Comparison of ENCODE assay signal across 25 cellular contexts in the genomic region with DNA sequence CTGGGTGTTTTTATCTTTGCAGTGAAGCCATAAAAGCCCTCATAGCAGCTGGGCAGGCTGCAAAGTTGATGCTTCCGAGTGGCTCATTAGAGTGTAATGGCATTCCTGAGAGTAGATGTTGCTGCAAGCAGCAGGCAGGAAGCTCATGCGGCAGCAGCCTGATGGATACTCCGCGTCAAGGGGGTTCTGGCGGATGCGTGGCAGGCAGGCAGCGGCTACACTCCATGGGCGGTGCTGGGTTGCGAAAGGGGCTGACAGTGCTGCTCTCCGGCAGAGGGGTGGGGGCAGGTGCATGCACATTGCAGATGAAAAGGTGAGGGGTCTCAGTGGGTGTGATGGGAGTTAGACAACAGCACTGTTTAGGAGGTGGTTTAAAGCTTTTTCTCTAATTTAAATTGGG.
"Had no signal": no experiment of that assay in that cellular context is flagged by ENCODE, and none has a peak within 500 bp of the region (broad histone marks: within the 10 kb centered on the region; RNA-seq: fewer than 3 reads in every experiment).

No MANE protein-coding gene starts in this region.

- H3K9ac ChIP-seq: KMS-11 had no signal

- H3K27ac ChIP-seq: breast epithelium, KMS-11, Peyer's patch had no signal

- H3K9me3 Mint-ChIP-seq: activated naive CD4-positive, alpha-beta T cell treated with anti-CD3 and anti-CD28 coated beads, Interleukin-2, amount 50 U/mL, for 24 hours; activated T-cell treated with anti-CD3 and anti-CD28 coated beads, Interleukin-2, amount 50 U/mL, for 24 hours; activated T-helper 1 cell treated with anti-CD3 and anti-CD28 coated beads, Interleukin-12 subunit alpha, Interleukin-12 subunit beta, Interleukin-2, Interleukin-4 antibody, amounts not matched to agents 30 ng/mL and 10 ng/mL and 1 ng/mL, durations not matched to agents 14 hours and 24 hours and 36 hours had no signal

- H3K4me1 Mint-ChIP-seq: activated naive CD4-positive, alpha-beta T cell treated with anti-CD3 and anti-CD28 coated beads, Interleukin-2, amount 50 U/mL, for 24 hours; T-helper 17 cell; WTC11 had no signal

- H3K27ac Mint-ChIP-seq: activated CD8-positive, alpha-beta T cell treated with anti-CD3 and anti-CD28 coated beads, Interleukin-2, amount 10 ng/mL, durations not matched to agents 7 days and 5 days; activated naive CD4-positive, alpha-beta T cell treated with anti-CD3 and anti-CD28 coated beads, Interleukin-2, amount 50 U/mL, for 24 hours; activated T-cell treated with anti-CD3 and anti-CD28 coated beads, Interleukin-2, amount 50 U/mL, for 24 hours; activated T-helper 1 cell treated with anti-CD3 and anti-CD28 coated beads, Interleukin-12 subunit alpha, Interleukin-12 subunit beta, Interleukin-2, Interleukin-4 antibody, amounts not matched to agents 30 ng/mL and 10 ng/mL and 1 ng/mL, durations not matched to agents 14 hours and 24 hours and 36 hours; T-helper 17 cell; WTC11 had no signal

- H3K4me1 ChIP-seq: breast epithelium, Peyer's patch had no signal

- H3K4me2 ChIP-seq: KMS-11 had no signal

- H3K36me3 Mint-ChIP-seq: activated naive CD4-positive, alpha-beta T cell treated with anti-CD3 and anti-CD28 coated beads, Interleukin-2, amount 50 U/mL, for 24 hours had no signal

- DNase-seq: activated CD4-positive, alpha-beta T cell treated with anti-CD3 and anti-CD28 coated beads for 48 hours; activated CD4-positive, alpha-beta T cell treated with anti-CD3 and anti-CD28 coated beads, Interleukin-2, amount 50 U/mL, for 4 hours; activated CD4-positive, CD25-positive, alpha-beta regulatory T cell treated with anti-CD3 and anti-CD28 coated beads, Interleukin-2, amount 50 U/mL, for 72 hours; activated CD8-positive, alpha-beta T cell treated with anti-CD3 and anti-CD28 coated beads, Interleukin-2, amount 10 ng/mL, durations not matched to agents 7 days and 5 days; activated effector memory CD4-positive, alpha-beta T cell treated with Interleukin-2 at 50 U/mL for 16 hours; activated naive CD4-positive, alpha-beta T cell; activated T-cell treated with anti-CD3 and anti-CD28 coated beads, Interleukin-2, amount 50 U/mL, for 24 hours; aorta; caudate nucleus; NCI-H1092; NCI-H1417 treated with DMSO at 0.1 percent for 48 hours; NCI-H1694; NCI-H2029; NCI-H2107; NCI-H510A treated with DMSO at 0.1 percent for 48 hours; NCI-H69; Peyer's patch; SHP77 treated with DMSO at 0.1 percent for 48 hours; T-helper 17 cell; T-helper 9 cell had no signal

- H3K9me3 ChIP-seq: breast epithelium, Peyer's patch had no signal

- H3K4me3 Mint-ChIP-seq: activated CD8-positive, alpha-beta T cell treated with anti-CD3 and anti-CD28 coated beads, Interleukin-2, amount 10 ng/mL, durations not matched to agents 7 days and 5 days; activated naive CD4-positive, alpha-beta T cell treated with anti-CD3 and anti-CD28 coated beads, Interleukin-2, amount 50 U/mL, for 24 hours; activated T-cell treated with anti-CD3 and anti-CD28 coated beads, Interleukin-2, amount 50 U/mL, for 24 hours; activated T-helper 1 cell treated with anti-CD3 and anti-CD28 coated beads, Interleukin-12 subunit alpha, Interleukin-12 subunit beta, Interleukin-2, Interleukin-4 antibody, amounts not matched to agents 30 ng/mL and 10 ng/mL and 1 ng/mL, durations not matched to agents 14 hours and 24 hours and 36 hours; T-helper 17 cell; WTC11 had no signal

- H3K4me3 ChIP-seq: breast epithelium, Peyer's patch had no signal

- H3K36me3 ChIP-seq: breast epithelium, Peyer's patch had no signal

- H3K27me3 ChIP-seq: Peyer's patch had no signal
